ENCODE assay signal across 2 cellular contexts in genomic region chr6:28914941-28915340, GRCh38.
TF ChIP-seq lines count a peak whose summit lies in the region.

No MANE protein-coding gene starts in this region.

TF ChIP-seq in IMR-90, 13 proteins besides CTCF, POLR2A, EP300 and RAD21:
- no peak for TF ChIP-seq USF2 (IDR thresholded peaks at IDR 0.05; ENCODE audit: low read depth, low read length)
- no peak for TF ChIP-seq FOS (IDR thresholded peaks at IDR 0.05; ENCODE audit: low read depth, low read length)
- no peak for TF ChIP-seq CEBPB (IDR thresholded peaks at IDR 0.05; ENCODE audit: low read depth, low read length)
- no peak for TF ChIP-seq ELK1 (IDR thresholded peaks at IDR 0.05; ENCODE audit: borderline replicate concordance, low read depth, low read length)
- no peak for TF ChIP-seq MAFK (IDR thresholded peaks at IDR 0.05; ENCODE audit: low read depth, low read length)
- no peak for TF ChIP-seq RCOR1 (IDR thresholded peaks at IDR 0.05; ENCODE audit: insufficient replicate concordance, low read length)
- no peak for TF ChIP-seq RFX5 (IDR thresholded peaks at IDR 0.05; ENCODE audit: low read depth, low read length)
- TF ChIP-seq NFE2L2 (IDR thresholded peaks at IDR 0.05; ENCODE audit: low read depth, low read length): no peak
- TF ChIP-seq SMC3 (IDR thresholded peaks at IDR 0.05; ENCODE audit: low read depth, low read length): no peak
- TF ChIP-seq BHLHE40 (IDR thresholded peaks at IDR 0.05; ENCODE audit: low read depth, low read length): no peak
- TF ChIP-seq MAZ (IDR thresholded peaks at IDR 0.05; ENCODE audit: borderline replicate concordance, low read depth, low read length): no peak
- no peak for TF ChIP-seq MXI1 (IDR thresholded peaks at IDR 0.05; ENCODE audit: borderline replicate concordance, low read depth, low read length)
- no peak for TF ChIP-seq CHD1 (IDR thresholded peaks at IDR 0.05; ENCODE audit: low read depth, low read length)

TF ChIP-seq in liver, 16 proteins besides CTCF, POLR2A, EP300 and RAD21 (continued from another document):
- no peak for TF ChIP-seq ZBTB33 (IDR thresholded peaks at IDR 0.05)
